12 cellular contexts compared by ENCODE assay signal in genomic region chr11:65862191-65862735, GRCh38. TPM values are rescaled to one million over a fixed set of nuclear protein-coding genes. Genes with fewer than 3 reads are reported as not detected.
DNase-seq lines count a peak whose midpoint lies in the region; ATAC-seq and TF ChIP-seq lines count a peak whose summit lies in the region.
"Had no signal": no experiment of that assay in that cellular context is flagged by ENCODE, and none has a peak within 500 bp of the region (broad histone marks: within the 10 kb centered on the region; RNA-seq: fewer than 3 reads in every experiment).

No MANE protein-coding gene starts in this region.

- peaks cover 6% of the 10 kb centered on the region for H3K4me1 ChIP-seq in neural progenitor cell
- H3K4me1 ChIP-seq: SJCRH30 had no signal

- TF ChIP-seq CTCF in CD14-positive monocyte (IDR thresholded peaks at IDR 0.05): no peak
- no peak for TF ChIP-seq CTCF in neural progenitor cell (IDR thresholded peaks at IDR 0.05)

- intact Hi-C loops in CD14-positive monocyte (cut with micrococcal nuclease): no loop called here

- H3K4me1 Mint-ChIP-seq in CD14-positive monocyte: peaks cover 36% of the 10 kb centered on the region
- H3K4me1 Mint-ChIP-seq in IgD-negative memory B cell: peaks cover 11 to 19% (median 13%) of the 10 kb centered on the region in 3 donors
- H3K4me1 Mint-ChIP-seq in central memory CD8-positive, alpha-beta T cell: peaks cover 49% of the 10 kb centered on the region
- peaks cover 27% of the 10 kb centered on the region for H3K4me1 Mint-ChIP-seq in neural progenitor cell

- peaks cover 44% of the 10 kb centered on the region for H3F3A ChIP-seq in neural progenitor cell (ENCODE audit: low read depth)

- peaks cover 40 to 56% of the 10 kb centered on the region in 2 donors for H3K36me3 Mint-ChIP-seq in CD14-positive monocyte
- peaks cover 2% of the 10 kb centered on the region for H3K36me3 Mint-ChIP-seq in IgD-negative memory B cell
- H3K36me3 Mint-ChIP-seq in central memory CD8-positive, alpha-beta T cell (ENCODE audit: insufficient read depth): peaks cover 45% of the 10 kb centered on the region
- peaks cover 10% of the 10 kb centered on the region for H3K36me3 Mint-ChIP-seq in neural progenitor cell

- no peak overlapping the region for H3K9ac ChIP-seq in neural progenitor cell

- no peak overlapping the region for H3K4me3 ChIP-seq in neural progenitor cell

- DNase-seq in CD14-positive monocyte (ENCODE audit: low spot score) (peak; percentile 37), neural progenitor cell (ENCODE audit: low spot score) (peak; percentile 1), NCI-H748 treated with DMSO at 0.1 percent for 48 hours (lab: John Stamatoyannopoulos, UW) (no peak), NCI-H774 (lab: John Stamatoyannopoulos, UW) (no peak)
- no peak for DNase-seq in central memory CD8-positive, alpha-beta T cell (ENCODE audit: low spot score in 2 of 2)
- DNase-seq: NCI-H146; SJCRH30; stimulated activated CD4-positive, alpha-beta T cell treated with anti-CD3 and anti-CD28 coated beads, Interleukin-1b, Interleukin-23, amount 100 ng/mL, for 48 hours had no signal

- H3K4me3 Mint-ChIP-seq in CD14-positive monocyte (no peak overlapping the region), IgD-negative memory B cell (peak overlapping the region in 3 of 4 donors; percentile 34 to 82 (median 65)), neural progenitor cell (peak overlapping the region; percentile 95)
- H3K4me3 Mint-ChIP-seq in central memory CD8-positive, alpha-beta T cell: peak overlapping the region; percentile 18

- H3K4me2 ChIP-seq in neural progenitor cell: no peak overlapping the region

- H3K27ac ChIP-seq in neural progenitor cell: no peak overlapping the region
- H3K27ac ChIP-seq: SJCRH30 had no signal

- peaks cover 0 to 2% (median 1%) of the 10 kb centered on the region in 3 donors for H3K27me3 Mint-ChIP-seq in CD14-positive monocyte (ENCODE audit: low read depth in 3 of 3)
- no peaks in the 10 kb centered on the region for H3K27me3 Mint-ChIP-seq in IgD-negative memory B cell
- no peaks in the 10 kb centered on the region for H3K27me3 Mint-ChIP-seq in central memory CD8-positive, alpha-beta T cell
- H3K27me3 Mint-ChIP-seq in neural progenitor cell (ENCODE audit: insufficient read depth, low read depth): peaks cover 16% of the 10 kb centered on the region

- no peaks in the 10 kb centered on the region for H3K36me3 ChIP-seq in neural progenitor cell

- H4K20me1 ChIP-seq in neural progenitor cell (ENCODE audit: low read depth): peaks cover 20% of the 10 kb centered on the region

- peaks cover 23% of the 10 kb centered on the region for H3K79me2 ChIP-seq in neural progenitor cell (ENCODE audit: low read depth)

- H3K9me3 Mint-ChIP-seq in CD14-positive monocyte: peaks cover 0 to 2% (median 0%) of the 10 kb centered on the region in 7 donors
- no peaks in the 10 kb centered on the region for H3K9me3 Mint-ChIP-seq in IgD-negative memory B cell
- H3K9me3 Mint-ChIP-seq in central memory CD8-positive, alpha-beta T cell: no peaks in the 10 kb centered on the region
- H3K9me3 Mint-ChIP-seq in neural progenitor cell: no peaks in the 10 kb centered on the region

- H2AFZ ChIP-seq in neural progenitor cell (replicated peaks): no peak overlapping the region

- H3K27me3 ChIP-seq in neural progenitor cell: no peaks in the 10 kb centered on the region
- H3K27me3 ChIP-seq: SJCRH30 had no signal

- no peaks in the 10 kb centered on the region for H3K9me3 ChIP-seq in neural progenitor cell (ENCODE audit: low read depth)
- H3K9me3 ChIP-seq: SJCRH30 had no signal

- no peak for ATAC-seq in central memory CD8-positive, alpha-beta T cell (replicated peaks; ENCODE audit: extremely low read depth, poor library complexity, severe bottlenecking)
- ATAC-seq in GM21381 (IDR thresholded peaks at IDR 0.05; ENCODE audit: unreplicated experiment): no peak
- no peak for ATAC-seq in HG02852 (IDR thresholded peaks at IDR 0.05; ENCODE audit: unreplicated experiment)

- H3K27ac Mint-ChIP-seq in CD14-positive monocyte (peak overlapping the region in 1 of 7 donors; percentile 43), IgD-negative memory B cell (no peak overlapping the region), neural progenitor cell (no peak overlapping the region)
- H3K27ac Mint-ChIP-seq in central memory CD8-positive, alpha-beta T cell (ENCODE audit: low read depth): no peak overlapping the region

RNA-seq across cellular contexts. Expression of gene MUS81, which starts 2.0 kb away (rescaled TPM):
- 10 to 100 TPM; 15.0 to 16.4 TPM for polyA plus RNA-seq in CD14-positive monocyte
- polyA plus RNA-seq in IgD-negative memory B cell: 38.7 TPM
- 36.8 and 42.4 TPM in 2 replicates for total RNA-seq in neural progenitor cell (ENCODE audit: low replicate concordance)

RNA-seq across cellular contexts. Expression of gene CFL1, which starts 4.3 kb away (rescaled TPM):
- polyA plus RNA-seq in CD14-positive monocyte (1,000 to 10,000 TPM; 1,889 to 2,233 TPM), IgD-negative memory B cell (2,244 TPM)
- total RNA-seq in neural progenitor cell (ENCODE audit: low replicate concordance): 704 and 971 TPM in 2 replicates

RNA-seq across cellular contexts. Expression of gene EFEMP2, which starts 10.3 kb away (rescaled TPM):
- polyA plus RNA-seq in CD14-positive monocyte (under 1 TPM in 1 of 2 donors, not detected in 1; 0.44 TPM), IgD-negative memory B cell (0.29 TPM)
- 9.2 and 25.1 TPM in 2 replicates for total RNA-seq in neural progenitor cell (ENCODE audit: low replicate concordance)

RNA-seq across cellular contexts. Expression of gene CTSW, which starts 17.4 kb away (rescaled TPM):
- polyA plus RNA-seq in CD14-positive monocyte: 1 to 10 TPM in 1 of 2 donors, under 1 TPM in 1; 0.78 to 1.3 TPM
- polyA plus RNA-seq in IgD-negative memory B cell: 29.2 TPM
- not detected in 2 replicates for total RNA-seq in neural progenitor cell (ENCODE audit: low replicate concordance)
- total RNA-seq: endothelial cell of umbilical vein, SJCRH30 had no signal
- polyA plus RNA-seq: endothelial cell of umbilical vein had no signal

RNA-seq across cellular contexts. Expression of gene FIBP, which starts 26.0 kb away (rescaled TPM):
- polyA plus RNA-seq in CD14-positive monocyte (100 to 1,000 TPM; 101 to 109 TPM), IgD-negative memory B cell (97.0 TPM)
- 92.1 and 113 TPM in 2 replicates for total RNA-seq in neural progenitor cell (ENCODE audit: low replicate concordance)

Comparison
In these comparisons a context has a peak if more than half of its experiments do, and no peak if none do; other contexts are left out.
1. DNase-seq: peak in CD14-positive monocyte (single experiment) and neural progenitor cell (single experiment); none in central memory CD8-positive, alpha-beta T cell (0 of 2), NCI-H748 treated with DMSO at 0.1 percent for 48 hours (single experiment) and NCI-H774 (single experiment).
2. H3K4me3 Mint-ChIP-seq: peak in IgD-negative memory B cell (3 of 4), central memory CD8-positive, alpha-beta T cell (single experiment) and neural progenitor cell (single experiment); none in CD14-positive monocyte (0 of 2).